In the genomic region with DNA sequence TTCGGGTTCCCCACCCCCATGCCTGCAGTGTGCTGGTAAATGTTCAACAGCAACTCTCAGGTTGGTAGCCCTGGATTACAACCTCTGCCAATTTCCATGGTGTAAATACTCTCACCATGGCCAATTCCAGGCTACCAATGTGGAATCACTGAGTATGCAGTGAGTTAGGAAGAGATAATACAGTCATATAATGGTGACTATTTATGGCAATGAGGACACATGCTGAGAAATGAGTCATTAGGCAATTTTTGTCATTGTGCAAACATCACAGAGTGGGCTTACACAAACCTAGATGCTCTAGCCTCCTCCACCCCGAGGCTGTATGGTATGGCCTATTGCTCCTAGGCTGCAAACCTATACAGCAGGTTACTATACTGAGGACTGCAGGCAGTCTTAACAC, we compare ENCODE assay signal across 1 cellular context.
TF ChIP-seq lines count a peak whose summit lies in the region.

No MANE protein-coding gene starts in this region.

TF ChIP-seq in HEK293, 187 proteins besides CTCF, POLR2A, EP300 and RAD21 (continued from another document):
- TF ChIP-seq ZNF600 (tag by site-specific recombination; IDR thresholded peaks at IDR 0.05) (no peak), ZNF629 (tag by site-specific recombination; IDR thresholded peaks at IDR 0.05) (0 out of 2 replicates have a peak, but pooled peaks have one; percentile 12), KLF9 (tag by site-specific recombination; IDR thresholded peaks at IDR 0.05; ENCODE audit: low read depth) (no peak), REPIN1 (tag by site-specific recombination; IDR thresholded peaks at IDR 0.05; ENCODE audit: low read depth) (no peak), ZNF184 (tag by site-specific recombination; IDR thresholded peaks at IDR 0.05) (peak; percentile 42; the same call in 1 of the 2 replicates), ZFP37 (tag by site-specific recombination; IDR thresholded peaks at IDR 0.05) (no peak), ZNF112 (tag by site-specific recombination; IDR thresholded peaks at IDR 0.05) (peak; percentile 99), ZNF221 (tag by site-specific recombination; IDR thresholded peaks at IDR 0.05; ENCODE audit: borderline replicate concordance) (no peak), ZNF624 (tag by site-specific recombination; IDR thresholded peaks at IDR 0.05) (no peak), ZNF394 (tag by site-specific recombination; IDR thresholded peaks at IDR 0.05; ENCODE audit: borderline replicate concordance) (no peak)
- TF ChIP-seq, protein P1, sequence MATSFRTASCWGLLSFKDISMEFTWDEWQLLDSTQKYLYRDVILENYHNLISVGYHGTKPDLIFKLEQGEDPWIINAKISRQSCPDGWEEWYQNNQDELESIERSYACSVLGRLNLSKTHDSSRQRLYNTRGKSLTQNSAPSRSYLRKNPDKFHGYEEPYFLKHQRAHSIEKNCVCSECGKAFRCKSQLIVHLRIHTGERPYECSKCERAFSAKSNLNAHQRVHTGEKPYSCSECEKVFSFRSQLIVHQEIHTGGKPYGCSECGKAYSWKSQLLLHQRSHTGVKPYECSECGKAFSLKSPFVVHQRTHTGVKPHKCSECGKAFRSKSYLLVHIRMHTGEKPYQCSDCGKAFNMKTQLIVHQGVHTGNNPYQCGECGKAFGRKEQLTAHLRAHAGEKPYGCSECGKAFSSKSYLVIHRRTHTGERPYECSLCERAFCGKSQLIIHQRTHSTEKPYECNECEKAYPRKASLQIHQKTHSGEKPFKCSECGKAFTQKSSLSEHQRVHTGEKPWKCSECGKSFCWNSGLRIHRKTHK (tag by site-specific recombination; IDR thresholded peaks at IDR 0.05): peak; percentile 31; the same call in 1 of the 2 replicates
- TF ChIP-seq, protein P2, sequence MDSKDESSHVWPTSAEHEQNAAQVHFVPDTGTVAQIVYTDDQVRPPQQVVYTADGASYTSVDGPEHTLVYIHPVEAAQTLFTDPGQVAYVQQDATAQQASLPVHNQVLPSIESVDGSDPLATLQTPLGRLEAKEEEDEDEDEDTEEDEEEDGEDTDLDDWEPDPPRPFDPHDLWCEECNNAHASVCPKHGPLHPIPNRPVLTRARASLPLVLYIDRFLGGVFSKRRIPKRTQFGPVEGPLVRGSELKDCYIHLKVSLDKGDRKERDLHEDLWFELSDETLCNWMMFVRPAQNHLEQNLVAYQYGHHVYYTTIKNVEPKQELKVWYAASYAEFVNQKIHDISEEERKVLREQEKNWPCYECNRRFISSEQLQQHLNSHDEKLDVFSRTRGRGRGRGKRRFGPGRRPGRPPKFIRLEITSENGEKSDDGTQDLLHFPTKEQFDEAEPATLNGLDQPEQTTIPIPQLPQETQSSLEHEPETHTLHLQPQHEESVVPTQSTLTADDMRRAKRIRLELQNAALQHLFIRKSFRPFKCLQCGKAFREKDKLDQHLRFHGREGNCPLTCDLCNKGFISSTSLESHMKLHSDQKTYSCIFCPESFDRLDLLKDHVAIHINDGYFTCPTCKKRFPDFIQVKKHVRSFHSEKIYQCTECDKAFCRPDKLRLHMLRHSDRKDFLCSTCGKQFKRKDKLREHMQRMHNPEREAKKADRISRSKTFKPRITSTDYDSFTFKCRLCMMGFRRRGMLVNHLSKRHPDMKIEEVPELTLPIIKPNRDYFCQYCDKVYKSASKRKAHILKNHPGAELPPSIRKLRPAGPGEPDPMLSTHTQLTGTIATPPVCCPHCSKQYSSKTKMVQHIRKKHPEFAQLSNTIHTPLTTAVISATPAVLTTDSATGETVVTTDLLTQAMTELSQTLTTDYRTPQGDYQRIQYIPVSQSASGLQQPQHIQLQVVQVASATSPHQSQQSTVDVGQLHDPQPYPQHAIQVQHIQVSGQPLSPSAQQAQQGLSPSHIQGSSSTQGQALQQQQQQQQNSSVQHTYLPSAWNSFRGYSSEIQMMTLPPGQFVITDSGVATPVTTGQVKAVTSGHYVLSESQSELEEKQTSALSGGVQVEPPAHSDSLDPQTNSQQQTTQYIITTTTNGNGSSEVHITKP (tag by site-specific recombination; IDR thresholded peaks at IDR 0.05): peak; percentile 51
